18 cellular contexts compared by ENCODE assay signal in genomic region chr20:44370639-44371218, GRCh38. TPM values are rescaled to one million over a fixed set of nuclear protein-coding genes. Genes with fewer than 3 reads are reported as not detected.
DNase-seq lines count a peak whose midpoint lies in the region; ATAC-seq and TF ChIP-seq lines count a peak whose summit lies in the region.
"Had no signal": no experiment of that assay in that cellular context is flagged by ENCODE, and none has a peak within 500 bp of the region (broad histone marks: within the 10 kb centered on the region; RNA-seq: fewer than 3 reads in every experiment).

No MANE protein-coding gene starts in this region.

- no peak overlapping the region for H3K4me3 ChIP-seq in mesodermal cell (ENCODE audit: extremely low read depth, insufficient read depth, low read length, poor library complexity, severe bottlenecking)
- H3K4me3 ChIP-seq: ascending aorta had no signal

- no peaks in the 10 kb centered on the region for H3K9me3 ChIP-seq in mesodermal cell (ENCODE audit: control insufficient read depth, low read length)
- H3K9me3 ChIP-seq: ascending aorta, SK-N-SH had no signal

- H3K4me1 Mint-ChIP-seq in chondrocyte (ENCODE audit: low read depth) (peaks cover 10% of the 10 kb centered on the region), type B pancreatic cell (ENCODE audit: unreplicated experiment) (peaks cover 8% of the 10 kb centered on the region)
- H3K4me1 Mint-ChIP-seq in effector memory CD8-positive, alpha-beta T cell (ENCODE audit: low read depth in 2 of 2): no peaks in the 10 kb centered on the region
- H3K4me1 Mint-ChIP-seq: activated T-helper 17 cell treated with anti-CD3 and anti-CD28 coated beads, Interleukin-2, amount 50 U/mL, for 72 hours; naive thymus-derived CD8-positive, alpha-beta T cell had no signal

- H3K4me1 ChIP-seq in mesodermal cell (ENCODE audit: control insufficient read depth, insufficient read depth, low read length, poor library complexity, severe bottlenecking): peaks cover 4% of the 10 kb centered on the region
- H3K4me1 ChIP-seq: ascending aorta, foreskin keratinocyte had no signal

- H3K36me3 Mint-ChIP-seq in chondrocyte (ENCODE audit: low read depth): no peaks in the 10 kb centered on the region
- H3K36me3 Mint-ChIP-seq in type B pancreatic cell: no peaks in the 10 kb centered on the region
- H3K36me3 Mint-ChIP-seq in effector memory CD8-positive, alpha-beta T cell (ENCODE audit: insufficient read depth): no peaks in the 10 kb centered on the region
- H3K36me3 Mint-ChIP-seq: naive thymus-derived CD8-positive, alpha-beta T cell had no signal

- H3K9me3 Mint-ChIP-seq in chondrocyte (ENCODE audit: low read depth): no peaks in the 10 kb centered on the region
- no peaks in the 10 kb centered on the region for H3K9me3 Mint-ChIP-seq in type B pancreatic cell
- no peaks in the 10 kb centered on the region for H3K9me3 Mint-ChIP-seq in effector memory CD8-positive, alpha-beta T cell
- H3K9me3 Mint-ChIP-seq: activated CD8-positive, alpha-beta T cell treated with anti-CD3 and anti-CD28 coated beads for 36 hours; activated T-helper 17 cell treated with anti-CD3 and anti-CD28 coated beads, Interleukin-2, amount 50 U/mL, for 72 hours; CD4-positive, alpha-beta T cell; naive thymus-derived CD8-positive, alpha-beta T cell had no signal

- H3K36me3 ChIP-seq in mesodermal cell (ENCODE audit: control insufficient read depth, insufficient read depth, low read length): no peaks in the 10 kb centered on the region
- H3K36me3 ChIP-seq: ascending aorta had no signal

- DNase-seq in NCI-H526 treated with DMSO at 0.1 percent for 48 hours (lab: John Stamatoyannopoulos, UW) (peak; percentile 10), NCI-H526 (lab: John Stamatoyannopoulos, UW) (no peak), chondrocyte (ENCODE audit: low spot score) (no peak), type B pancreatic cell (ENCODE audit: extremely low spot score, unreplicated experiment) (no peak), OCI-M2 (lab: John Stamatoyannopoulos, UW; ENCODE audit: unreplicated experiment) (no peak), HPDE6-E6E7 (ENCODE audit: extremely low spot score) (no peak)
- no peak for DNase-seq in effector memory CD8-positive, alpha-beta T cell
- DNase-seq: activated CD8-positive, alpha-beta T cell treated with anti-CD3 and anti-CD28 coated beads for 36 hours; CD4-positive, alpha-beta T cell; foreskin keratinocyte; GOT3; naive thymus-derived CD8-positive, alpha-beta T cell; NCI-H2029; SK-N-SH had no signal

- H3K4me3 Mint-ChIP-seq in chondrocyte (ENCODE audit: unreplicated experiment) (no peak overlapping the region), type B pancreatic cell (no peak overlapping the region)
- no peak overlapping the region for H3K4me3 Mint-ChIP-seq in effector memory CD8-positive, alpha-beta T cell
- H3K4me3 Mint-ChIP-seq: activated CD8-positive, alpha-beta T cell treated with anti-CD3 and anti-CD28 coated beads for 36 hours; activated T-helper 17 cell treated with anti-CD3 and anti-CD28 coated beads, Interleukin-2, amount 50 U/mL, for 72 hours; CD4-positive, alpha-beta T cell; naive thymus-derived CD8-positive, alpha-beta T cell had no signal

- 69 to 78% methylated on average over 8 to 9 of the region's 9 CpGs for WGBS in mesodermal cell (ENCODE audit: insufficient coverage in 2 of 2), 2 experiments

- ATAC-seq in effector memory CD8-positive, alpha-beta T cell (replicated peaks): no peak
- ATAC-seq: activated CD8-positive, alpha-beta T cell treated with anti-CD3 and anti-CD28 coated beads for 36 hours; activated T-helper 17 cell treated with anti-CD3 and anti-CD28 coated beads, Interleukin-2, amount 50 U/mL, for 72 hours; foreskin keratinocyte; naive thymus-derived CD8-positive, alpha-beta T cell had no signal

- H3K27ac ChIP-seq in mesodermal cell (ENCODE audit: low read depth, low read length, severe bottlenecking): peak overlapping the region; percentile 71
- H3K27ac ChIP-seq: ascending aorta, foreskin keratinocyte had no signal

- no peak for TF ChIP-seq CTCF in chondrocyte (IDR thresholded peaks at IDR 0.05)
- no peak for TF ChIP-seq CTCF in type B pancreatic cell (conservative IDR thresholded peaks at IDR 0.05)

- H3K27ac Mint-ChIP-seq in chondrocyte (ENCODE audit: unreplicated experiment) (peak overlapping the region; percentile 61), type B pancreatic cell (peak overlapping the region; percentile 49)
- H3K27ac Mint-ChIP-seq in effector memory CD8-positive, alpha-beta T cell: no peak overlapping the region
- H3K27ac Mint-ChIP-seq: activated CD8-positive, alpha-beta T cell treated with anti-CD3 and anti-CD28 coated beads for 36 hours; activated T-helper 17 cell treated with anti-CD3 and anti-CD28 coated beads, Interleukin-2, amount 50 U/mL, for 72 hours; CD4-positive, alpha-beta T cell had no signal

- H3K27me3 Mint-ChIP-seq in chondrocyte (ENCODE audit: low read depth) (peaks cover 7% of the 10 kb centered on the region), type B pancreatic cell (peaks cover 5% of the 10 kb centered on the region)
- peaks cover 7 to 18% of the 10 kb centered on the region in 2 donors for H3K27me3 Mint-ChIP-seq in effector memory CD8-positive, alpha-beta T cell
- H3K27me3 Mint-ChIP-seq: activated CD8-positive, alpha-beta T cell treated with anti-CD3 and anti-CD28 coated beads for 36 hours; CD4-positive, alpha-beta T cell had no signal

RNA-seq across cellular contexts. Expression of gene HNF4A, which starts 15.2 kb away (rescaled TPM):
- not detected in 3 replicates for total RNA-seq in chondrocyte
- polyA plus RNA-seq in mesodermal cell (2013, experiment 1 of 2): not detected
- polyA plus RNA-seq in mesodermal cell (2013, experiment 2 of 2): 0.20 TPM
- total RNA-seq in type B pancreatic cell (ENCODE audit: low replicate concordance): 19.9 and 41.7 TPM in 2 replicates
- total RNA-seq: A172; activated CD8-positive, alpha-beta T cell treated with anti-CD3 and anti-CD28 coated beads for 36 hours; activated T-helper 17 cell treated with anti-CD3 and anti-CD28 coated beads, Interleukin-2, amount 50 U/mL, for 72 hours; ascending aorta; CD4-positive, alpha-beta T cell; foreskin keratinocyte; naive thymus-derived CD8-positive, alpha-beta T cell had no signal
- polyA plus RNA-seq: foreskin keratinocyte; naive thymus-derived CD8-positive, alpha-beta T cell; SK-N-SH had no signal

RNA-seq across cellular contexts. Expression of gene R3HDML, which starts 33.9 kb away (rescaled TPM):
- total RNA-seq in chondrocyte (0.50 to 0.99 TPM (median 0.51 TPM) in 3 replicates), type B pancreatic cell (ENCODE audit: low replicate concordance) (not detected in 2 replicates)
- polyA plus RNA-seq in mesodermal cell (2013, experiment 1 of 2): not detected
- polyA plus RNA-seq in mesodermal cell (2013, experiment 2 of 2): not detected
- total RNA-seq: A172; activated CD8-positive, alpha-beta T cell treated with anti-CD3 and anti-CD28 coated beads for 36 hours; activated T-helper 17 cell treated with anti-CD3 and anti-CD28 coated beads, Interleukin-2, amount 50 U/mL, for 72 hours; ascending aorta; CD4-positive, alpha-beta T cell; foreskin keratinocyte; naive thymus-derived CD8-positive, alpha-beta T cell had no signal
- polyA plus RNA-seq: foreskin keratinocyte; naive thymus-derived CD8-positive, alpha-beta T cell; SK-N-SH had no signal

RNA-seq across cellular contexts. Expression of gene FITM2, which starts 59.7 kb away (rescaled TPM):
- total RNA-seq in chondrocyte: 9.1 to 10.6 TPM (median 10.0 TPM) in 3 replicates
- 3.7 TPM for polyA plus RNA-seq in mesodermal cell (2013, experiment 1 of 2)
- polyA plus RNA-seq in mesodermal cell (2013, experiment 2 of 2): 3.5 TPM
- total RNA-seq in type B pancreatic cell (ENCODE audit: low replicate concordance): 5.7 and 7.1 TPM in 2 replicates

Comparison
In these comparisons a context has a peak if more than half of its experiments do, and no peak if none do; other contexts are left out.
1. H3K27ac Mint-ChIP-seq: peak in chondrocyte (single experiment) and type B pancreatic cell (single experiment); none in effector memory CD8-positive, alpha-beta T cell (0 of 2).
2. RNA of gene HNF4A, which starts 15.2 kb away (total RNA-seq): 19.9 to 41.7 TPM in type B pancreatic cell; not detected in chondrocyte; every median in the first group is over 10 times any median in the second.